In genomic region chr6:5517781-5518180, GRCh38 we compare ENCODE assay signal across 12 cellular contexts.
DNase-seq lines count a peak whose midpoint lies in the region; ATAC-seq and TF ChIP-seq lines count a peak whose summit lies in the region.
"Had no signal": no experiment of that assay in that cellular context is flagged by ENCODE, and none has a peak within 500 bp of the region (broad histone marks: within the 10 kb centered on the region; RNA-seq: fewer than 3 reads in every experiment).

No MANE protein-coding gene starts in this region.

- H3K79me2 ChIP-seq in Karpas-422 (ENCODE audit: low read length) = no peaks in the 10 kb centered on the region

- WGBS in gastroesophageal sphincter (ENCODE audit: low coverage in 1 of 2), 2 donors = 83 to 100% methylated on average over 2 of the region's 2 CpGs

- H3K9me3 ChIP-seq in Karpas-422 (ENCODE audit: low read length) = no peaks in the 10 kb centered on the region
- H3K9me3 ChIP-seq in gastroesophageal sphincter = no peaks in the 10 kb centered on the region
- H3K9me3 ChIP-seq: psoas muscle had no signal

- TF ChIP-seq CTCF in gastroesophageal sphincter (IDR thresholded peaks at IDR 0.05) = no peak

- no peak for TF ChIP-seq POLR2A in gastroesophageal sphincter (IDR thresholded peaks at IDR 0.05)

- H3K4me3 ChIP-seq in Karpas-422 (ENCODE audit: low read length) = no peak overlapping the region
- no peak overlapping the region for H3K4me3 ChIP-seq in gastroesophageal sphincter
- H3K4me3 ChIP-seq: psoas muscle had no signal

- ATAC-seq in GM18511 (IDR thresholded peaks at IDR 0.05; ENCODE audit: unreplicated experiment) (peak; percentile 45), HG03045 (IDR thresholded peaks at IDR 0.05; ENCODE audit: unreplicated experiment) (peak; percentile 58), gastroesophageal sphincter (no peak)
- ATAC-seq: psoas muscle had no signal

- peak; percentile 18 for DNase-seq in activated T-cell treated with anti-CD3 and anti-CD28 coated beads for 48 hours (ENCODE audit: low read depth)
- peak; percentile 6 for DNase-seq in stimulated activated CD4-positive, alpha-beta T cell treated with anti-CD3 and anti-CD28 coated beads, Interleukin-2, amount 100 ng/mL, for 4 hours (ENCODE audit: low read depth)
- DNase-seq in Karpas-422 = no peak
- no peak for DNase-seq in kidney tubule cell (ENCODE audit: low spot score)
- DNase-seq in SIG-M5 (lab: John Stamatoyannopoulos, UW) = no peak
- DNase-seq: HFFc6, mammary epithelial cell, psoas muscle, SHP77 had no signal

- H3K27ac ChIP-seq in Karpas-422 (ENCODE audit: low read length) (no peak overlapping the region), gastroesophageal sphincter (no peak overlapping the region)
- H3K27ac ChIP-seq: psoas muscle had no signal

- H4K20me1 ChIP-seq in Karpas-422 (ENCODE audit: insufficient read depth, low read depth, low read length) = peaks cover 22% of the 10 kb centered on the region; the same call in 1 of the 2 replicates

- no peak overlapping the region for H3K9ac ChIP-seq in Karpas-422 (ENCODE audit: low read length)

- H2AFZ ChIP-seq in Karpas-422 (ENCODE audit: low read length) = no peak overlapping the region

- TF ChIP-seq EP300 in gastroesophageal sphincter (IDR thresholded peaks at IDR 0.05) = no peak

- no peak overlapping the region for H3K4me2 ChIP-seq in Karpas-422 (ENCODE audit: low read depth, low read length, poor library complexity, severe bottlenecking)

- no peaks in the 10 kb centered on the region for H3K4me1 ChIP-seq in Karpas-422 (ENCODE audit: low read length)
- H3K4me1 ChIP-seq in gastroesophageal sphincter = peaks cover 0 to 10% (median 0%) of the 10 kb centered on the region in 3 donors
- H3K4me1 ChIP-seq: psoas muscle had no signal

- no peaks in the 10 kb centered on the region for H3K9me2 ChIP-seq in Karpas-422 (replicated peaks; ENCODE audit: insufficient read depth, low read length)

- no peaks in the 10 kb centered on the region for H3K36me3 ChIP-seq in Karpas-422 (ENCODE audit: insufficient read depth, low read length)
- no peaks in the 10 kb centered on the region for H3K36me3 ChIP-seq in gastroesophageal sphincter

- H3K27me3 ChIP-seq in Karpas-422 (ENCODE audit: low read length) (no peaks in the 10 kb centered on the region), gastroesophageal sphincter (no peaks in the 10 kb centered on the region)

Comparison
In these comparisons a context has a peak if more than half of its experiments do, and no peak if none do; other contexts are left out.
1. DNase-seq: peak in activated T-cell treated with anti-CD3 and anti-CD28 coated beads for 48 hours (single experiment) and stimulated activated CD4-positive, alpha-beta T cell treated with anti-CD3 and anti-CD28 coated beads, Interleukin-2, amount 100 ng/mL, for 4 hours (single experiment); none in Karpas-422 (single experiment), kidney tubule cell (single experiment) and SIG-M5 (single experiment).